8 cellular contexts compared by ENCODE assay signal in genomic region chr10:89389254-89389653, GRCh38. TPM values are rescaled to one million over a fixed set of nuclear protein-coding genes. Genes with fewer than 3 reads are reported as not detected.
A peak's percentile ranks its signal among the peaks of the same experiment; 100 is the strongest.
DNase-seq lines count a peak whose midpoint lies in the region; ATAC-seq and TF ChIP-seq lines count a peak whose summit lies in the region.

No MANE protein-coding gene starts in this region.

- no peaks in the 10 kb centered on the region for H3K36me3 Mint-ChIP-seq in chondrocyte (ENCODE audit: low read depth)

- H3K27me3 Mint-ChIP-seq in chondrocyte (ENCODE audit: low read depth): no peaks in the 10 kb centered on the region

- peaks cover 19% of the 10 kb centered on the region for H3K4me1 Mint-ChIP-seq in chondrocyte (ENCODE audit: low read depth)

- DNase-seq in DMS 273 (lab: John Stamatoyannopoulos, UW; ENCODE audit: unreplicated experiment) (peak; percentile 33), DMS 273 treated with DMSO at 0.1 percent for 48 hours (lab: John Stamatoyannopoulos, UW) (no peak), LoVo (ENCODE audit: low spot score) (peak; percentile 31), chondrocyte (ENCODE audit: low spot score) (no peak), pons (ENCODE audit: low spot score) (peak; percentile 89), kidney glomerular epithelial cell (lab: John Stamatoyannopoulos, UW) (no peak)

- H3K9me3 Mint-ChIP-seq in chondrocyte (ENCODE audit: low read depth): no peaks in the 10 kb centered on the region

- no peak overlapping the region for H3K4me3 Mint-ChIP-seq in chondrocyte (ENCODE audit: unreplicated experiment)

- ATAC-seq in HG03457 (IDR thresholded peaks at IDR 0.05; ENCODE audit: unreplicated experiment): no peak
- ATAC-seq in GM19463 (IDR thresholded peaks at IDR 0.05; ENCODE audit: unreplicated experiment): no peak

- peak; percentile 80 for TF ChIP-seq CTCF in chondrocyte (IDR thresholded peaks at IDR 0.05)

- H3K27ac Mint-ChIP-seq in chondrocyte (ENCODE audit: unreplicated experiment): no peak overlapping the region

RNA-seq across cellular contexts. Expression of gene IFIT1, which starts 3.2 kb away (rescaled TPM):
- 2.0 to 4.4 TPM (median 2.0 TPM) in 3 replicates for total RNA-seq in chondrocyte

RNA-seq across cellular contexts. Expression of gene IFIT1B, which starts 11.4 kb away (rescaled TPM):
- not detected in 3 replicates for total RNA-seq in chondrocyte

RNA-seq across cellular contexts. Expression of gene IFIT5, which starts 25.1 kb away (rescaled TPM):
- 12.8 to 13.7 TPM (median 13.0 TPM) in 3 replicates for total RNA-seq in chondrocyte

Comparison
In these comparisons a context has a peak if more than half of its experiments do, and no peak if none do; other contexts are left out.
1. DNase-seq: peak in DMS 273 (single experiment), LoVo (single experiment) and pons (single experiment); none in DMS 273 treated with DMSO at 0.1 percent for 48 hours (single experiment), chondrocyte (single experiment) and kidney glomerular epithelial cell (single experiment).